ENCODE assay signal across 8 cellular contexts in genomic region chr9:127505396-127506116, GRCh38. TPM values are rescaled to one million over a fixed set of nuclear protein-coding genes. Genes with fewer than 3 reads are reported as not detected.
A peak's percentile ranks its signal among the peaks of the same experiment; 100 is the strongest.
DNase-seq lines count a peak whose midpoint lies in the region; FAIRE-seq and TF ChIP-seq lines count a peak whose summit lies in the region.

No MANE protein-coding gene starts in this region.

- peak overlapping the region in 1 of 2 experiments; percentile 59 for H2BK12ac ChIP-seq in mesenchymal stem cell (ENCODE audit: low read length in 2 of 2)

- peak overlapping the region; percentile 83 for H2AK5ac ChIP-seq in mesenchymal stem cell (ENCODE audit: low read length, severe bottlenecking)

- peak; percentile 32 to 48 (median 40) for TF ChIP-seq CTCF in breast epithelium (IDR thresholded peaks at IDR 0.05)

- 84% methylated on average over 15 of the region's 16 CpGs for WGBS in mesenchymal stem cell
- 68 to 77% (median 73%) methylated on average over 14 to 16 of the region's 16 CpGs for WGBS in small intestine, 3 donors

- H3K18ac ChIP-seq in mesenchymal stem cell (ENCODE audit: low read depth in 1 of 2, low read length in 2 of 2) = no peak overlapping the region

- intact Hi-C loops in breast epithelium (cut with DNase I; ENCODE audit: low total_unique reads) = no loop called here

- H3K27ac ChIP-seq in breast epithelium (peak overlapping the region; percentile 55 to 58), mesenchymal stem cell (ENCODE audit: low read length, poor library complexity, severe bottlenecking) (peak overlapping the region; percentile 72), small intestine (ENCODE audit: low read depth in 1 of 2, low read length in 1 of 2) (peak overlapping the region in 1 of 2 donors; percentile 1)

- no peak for FAIRE-seq in RCC 7860 (lab: Jason Lieb, UNC)
- no peak for FAIRE-seq in small intestine (lab: Jason Lieb, UNC)

- H3K9me3 ChIP-seq in breast epithelium = no peaks in the 10 kb centered on the region
- H3K9me3 ChIP-seq in mesenchymal stem cell (ENCODE audit: control insufficient read depth, low read length) = no peaks in the 10 kb centered on the region
- H3K9me3 ChIP-seq in small intestine (ENCODE audit: control insufficient read depth, low read depth) = no peaks in the 10 kb centered on the region

- H3K36me3 ChIP-seq in breast epithelium (peaks cover 7% of the 10 kb centered on the region), mesenchymal stem cell (ENCODE audit: control insufficient read depth in 1 of 2, insufficient read depth in 2 of 2, low read depth in 1 of 2, low read length in 2 of 2) (peaks cover 86 to 89% of the 10 kb centered on the region in 2 experiments), small intestine (ENCODE audit: control insufficient read depth in 2 of 2, insufficient read depth in 2 of 2, low read length in 2 of 2) (peaks cover 7 to 16% of the 10 kb centered on the region in 2 donors)

- H3K4me2 ChIP-seq in mesenchymal stem cell (ENCODE audit: low read length, poor library complexity, severe bottlenecking) = no peak overlapping the region

- peak overlapping the region; percentile 45 for H3K9ac ChIP-seq in mesenchymal stem cell (ENCODE audit: low read length)

- no peak overlapping the region for H3K4me3 ChIP-seq in breast epithelium
- no peak overlapping the region for H3K4me3 ChIP-seq in mesenchymal stem cell (ENCODE audit: insufficient read depth in 1 of 2, low read depth in 1 of 2, low read length in 2 of 2)
- H3K4me3 ChIP-seq in small intestine (ENCODE audit: low read depth in 1 of 2, low read length in 2 of 2) = no peak overlapping the region

- H3K27me3 ChIP-seq in breast epithelium (no peaks in the 10 kb centered on the region), mesenchymal stem cell (ENCODE audit: control insufficient read depth in 1 of 2, insufficient read depth in 1 of 2, low read length in 2 of 2) (no peaks in the 10 kb centered on the region), small intestine (ENCODE audit: control insufficient read depth in 2 of 2, insufficient read depth in 2 of 2, low read length in 2 of 2) (no peaks in the 10 kb centered on the region)

- H3K4me1 ChIP-seq in breast epithelium (no peaks in the 10 kb centered on the region), mesenchymal stem cell (ENCODE audit: control insufficient read depth, insufficient read depth, low read depth, low read length) (peaks cover 57% of the 10 kb centered on the region), small intestine (ENCODE audit: control insufficient read depth in 2 of 2, insufficient read depth in 1 of 2, low read depth in 1 of 2, low read length in 1 of 2) (no peaks in the 10 kb centered on the region)

- H3K23ac ChIP-seq in mesenchymal stem cell (ENCODE audit: low read length in 2 of 2) = no peak overlapping the region

- H3K14ac ChIP-seq in mesenchymal stem cell (ENCODE audit: low read length in 2 of 2) = no peak overlapping the region

- no peak overlapping the region for H2AFZ ChIP-seq in mesenchymal stem cell (ENCODE audit: low read depth, low read length)

- DNase-seq in activated T-cell treated with anti-CD3 and anti-CD28 coated beads for 24 hours (ENCODE audit: low read depth) = peak; percentile 11
- no peak for DNase-seq in activated T-cell treated with anti-CD3 and anti-CD28 coated beads for 4 hours
- DNase-seq in RCC 7860 (ENCODE audit: low spot score) = peak; percentile 28
- DNase-seq in breast epithelium (ENCODE audit: low spot score in 2 of 2) = no peak
- peak; percentile 72 for DNase-seq in mesenchymal stem cell
- DNase-seq in central memory CD4-positive, alpha-beta T cell = no peak
- DNase-seq in small intestine = no peak
- no peak for DNase-seq in NCI-H146 treated with DMSO at 0.1 percent for 48 hours (lab: John Stamatoyannopoulos, UW; ENCODE audit: unreplicated experiment)

- H3K79me1 ChIP-seq in mesenchymal stem cell (replicated peaks; ENCODE audit: low read length, poor library complexity, severe bottlenecking) = peaks cover 3% of the 10 kb centered on the region

- H4K8ac ChIP-seq in mesenchymal stem cell (ENCODE audit: low read length) = peak overlapping the region; percentile 78

- no peak overlapping the region for H2BK15ac ChIP-seq in mesenchymal stem cell (ENCODE audit: low read depth, poor library complexity, severe bottlenecking)

- no peak overlapping the region for H2BK120ac ChIP-seq in mesenchymal stem cell (ENCODE audit: low read depth, low read length)

- no peak overlapping the region for H2BK5ac ChIP-seq in mesenchymal stem cell (ENCODE audit: low read depth, low read length, poor library complexity, severe bottlenecking)

- no peak for TF ChIP-seq POLR2A in breast epithelium (IDR thresholded peaks at IDR 0.05)

- peak overlapping the region; percentile 78 for H4K91ac ChIP-seq in mesenchymal stem cell (ENCODE audit: low read length)

- H3K4ac ChIP-seq in mesenchymal stem cell (ENCODE audit: low read depth in 1 of 2, low read length in 2 of 2) = no peak overlapping the region

RNA-seq across cellular contexts. Expression of gene LRSAM1, which starts 54.2 kb away (rescaled TPM):
- 10 to 100 TPM; 11.7 to 21.3 (median 17.9) TPM for total RNA-seq in breast epithelium
- polyA plus RNA-seq in mesenchymal stem cell (2013, experiment 1 of 2) = 7.9 TPM
- 7.2 TPM for polyA plus RNA-seq in mesenchymal stem cell (2013, experiment 2 of 2)
- polyA plus RNA-seq in small intestine = 10 to 100 TPM; 12.8 to 22.8 (median 22.4) TPM

RNA-seq across cellular contexts. Expression of gene RPL12, which starts 54.4 kb away (rescaled TPM):
- 1,000 to 10,000 TPM; 2,790 to 3,232 (median 3,032) TPM for total RNA-seq in breast epithelium
- 2,850 TPM for polyA plus RNA-seq in mesenchymal stem cell (2013, experiment 1 of 2)
- polyA plus RNA-seq in mesenchymal stem cell (2013, experiment 2 of 2) = 2,702 TPM
- polyA plus RNA-seq in small intestine = 1,000 to 10,000 TPM; 2,018 to 3,950 (median 3,161) TPM

Comparison
In these comparisons a context has a peak if more than half of its experiments do, and no peak if none do; other contexts are left out.
1. DNase-seq: peak in activated T-cell treated with anti-CD3 and anti-CD28 coated beads for 24 hours (single experiment), RCC 7860 (single experiment) and mesenchymal stem cell (single experiment); none in activated T-cell treated with anti-CD3 and anti-CD28 coated beads for 4 hours (single experiment), breast epithelium (0 of 2), central memory CD4-positive, alpha-beta T cell (single experiment), small intestine (single experiment) and NCI-H146 treated with DMSO at 0.1 percent for 48 hours (single experiment).